20 cellular contexts compared by ENCODE assay signal in genomic region chr2:98294711-98295110, GRCh38. TPM values are rescaled to one million over a fixed set of nuclear protein-coding genes. Genes with fewer than 3 reads are reported as not detected.
DNase-seq lines count a peak whose midpoint lies in the region; ATAC-seq, FAIRE-seq and TF ChIP-seq lines count a peak whose summit lies in the region.
"Had no signal": no experiment of that assay in that cellular context is flagged by ENCODE, and none has a peak within 500 bp of the region (broad histone marks: within the 10 kb centered on the region; RNA-seq: fewer than 3 reads in every experiment).

No MANE protein-coding gene starts in this region.

- H3F3A ChIP-seq in neural progenitor cell (ENCODE audit: low read depth) = no peaks in the 10 kb centered on the region

- H3K79me2 ChIP-seq in HepG2 (ENCODE audit: insufficient read depth, low read length) (no peaks in the 10 kb centered on the region), neural progenitor cell (ENCODE audit: low read depth) (no peaks in the 10 kb centered on the region), mesendoderm (ENCODE audit: control insufficient read depth, insufficient read depth, low read length) (no peaks in the 10 kb centered on the region)

- TF ChIP-seq RAD21 in HepG2 (CRISPR knock-in tag; IDR thresholded peaks at IDR 0.05) = no peak

- H3K27ac Mint-ChIP-seq in neural progenitor cell = peak overlapping the region; percentile 1
- H3K27ac Mint-ChIP-seq in T-helper 2 cell treated with Interferon-gamma antibody and Interleukin-4, amounts not matched to agents 5 μg/mL and 100 μg/mL, for 36 hours = no peak overlapping the region
- H3K27ac Mint-ChIP-seq: CD4-positive, alpha-beta memory T cell; H9; HFFc6 had no signal

- H4K8ac ChIP-seq in mesendoderm (ENCODE audit: low read depth, low read length) = no peak overlapping the region

- H4K20me1 ChIP-seq in HepG2 (ENCODE audit: insufficient read depth, low read length) = no peaks in the 10 kb centered on the region
- H4K20me1 ChIP-seq in neural progenitor cell (ENCODE audit: low read depth) = no peaks in the 10 kb centered on the region
- H4K20me1 ChIP-seq: BLaER1 treated with 17β-estradiol and CSF1 and Interleukin-3, amounts not matched to agents 10 nM and 100 nM had no signal

- no peak for TF ChIP-seq POLR2A in HepG2 (IDR thresholded peaks at IDR 0.05; ENCODE audit: insufficient read depth in 1 of 2, low read depth in 2 of 2, low read length in 2 of 2)

- H3K4ac ChIP-seq in mesendoderm (ENCODE audit: low read depth, low read length) = no peak overlapping the region

- H3K4me2 ChIP-seq in HepG2 (ENCODE audit: low read depth, low read length) (peak overlapping the region; percentile 57), neural progenitor cell (no peak overlapping the region), mesendoderm (ENCODE audit: low read length) (no peak overlapping the region)

- no peak for ATAC-seq in HepG2
- ATAC-seq: GM12878 had no signal

- H3K27ac ChIP-seq in HepG2 (ENCODE audit: extremely low read length, insufficient read depth, low read length) (no peak overlapping the region), neural progenitor cell (no peak overlapping the region), mesendoderm (ENCODE audit: low read depth, low read length) (no peak overlapping the region)
- H3K27ac ChIP-seq: BLaER1 treated with 17β-estradiol and CSF1 and Interleukin-3, amounts not matched to agents 10 nM and 100 nM had no signal

- no peak overlapping the region for H3K56ac ChIP-seq in mesendoderm (ENCODE audit: low read length)

- H3K18ac ChIP-seq in mesendoderm (ENCODE audit: low read length) = no peak overlapping the region

- H2AK5ac ChIP-seq in mesendoderm (ENCODE audit: low read length) = no peak overlapping the region

- no peak for FAIRE-seq in HepG2 (lab: Jason Lieb, UNC)
- FAIRE-seq: GM12878 had no signal

- no peaks in the 10 kb centered on the region for H3K36me3 ChIP-seq in HepG2 (replicated peaks in 1 of 2; ENCODE audit: control insufficient read depth in 1 of 2, insufficient read depth in 2 of 2, low read length in 2 of 2)
- H3K36me3 ChIP-seq in neural progenitor cell = no peaks in the 10 kb centered on the region
- H3K36me3 ChIP-seq in mesendoderm (ENCODE audit: control insufficient read depth, insufficient read depth, low read length) = no peaks in the 10 kb centered on the region
- H3K36me3 ChIP-seq: BLaER1 treated with 17β-estradiol and CSF1 and Interleukin-3, amounts not matched to agents 10 nM and 100 nM; MG63 had no signal

- H3K4me3 Mint-ChIP-seq in neural progenitor cell = no peak overlapping the region
- no peak overlapping the region for H3K4me3 Mint-ChIP-seq in T-helper 2 cell treated with Interferon-gamma antibody and Interleukin-4, amounts not matched to agents 5 μg/mL and 100 μg/mL, for 36 hours
- H3K4me3 Mint-ChIP-seq: CD4-positive, alpha-beta memory T cell; H9; HFFc6 had no signal

- in situ Hi-C loops in HepG2 (cut with HindIII; ENCODE audit: extremely low pct_ligation_motif_present, low pct_unique_long_range_greater_than_20kb) = no loop called here

- no peak overlapping the region for H2BK15ac ChIP-seq in mesendoderm (replicated peaks; ENCODE audit: low read depth)

- H3K4me3 ChIP-seq in HepG2 (replicated peaks in 1 of 3; ENCODE audit: insufficient read depth in 1 of 3, low read depth in 2 of 3, low read length in 3 of 3) (0 out of 6 replicates have a peak overlapping the region, but pooled peaks of 2 of the 3 experiments have one; percentile 1 to 23), neural progenitor cell (no peak overlapping the region), mesendoderm (ENCODE audit: low read length) (no peak overlapping the region)
- H3K4me3 ChIP-seq: BLaER1 treated with 17β-estradiol and CSF1 and Interleukin-3, amounts not matched to agents 10 nM and 100 nM; GM12878; MG63 had no signal

- TF ChIP-seq CTCF in HepG2 (CRISPR knock-in tag; IDR thresholded peaks at IDR 0.05) (no peak), neural progenitor cell (IDR thresholded peaks at IDR 0.05) (no peak)

- H3K9me3 Mint-ChIP-seq in neural progenitor cell = peaks cover 2% of the 10 kb centered on the region
- peaks cover 18% of the 10 kb centered on the region for H3K9me3 Mint-ChIP-seq in T-helper 2 cell treated with Interferon-gamma antibody and Interleukin-4, amounts not matched to agents 5 μg/mL and 100 μg/mL, for 36 hours

- POLR2A ChIA-PET in HepG2 (lab: Yijun Ruan, JAX) = no interaction called here

- H3K4me1 ChIP-seq in HepG2 (ENCODE audit: insufficient read depth, low read length) (peaks cover 25% of the 10 kb centered on the region), neural progenitor cell (peaks cover 15% of the 10 kb centered on the region), mesendoderm (ENCODE audit: control insufficient read depth, low read depth, low read length) (no peaks in the 10 kb centered on the region)

- TF ChIP-seq EP300 in HepG2 (IDR thresholded peaks at IDR 0.05; ENCODE audit: low read depth in 2 of 2, low read length in 2 of 2) (no peak), HepG2 (CRISPR knock-in tag; IDR thresholded peaks at IDR 0.05; ENCODE audit: borderline replicate concordance) (no peak)

- no peak overlapping the region for H2AFZ ChIP-seq in HepG2 (ENCODE audit: low read length)
- H2AFZ ChIP-seq in neural progenitor cell (replicated peaks) = peak overlapping the region; percentile 81

- DNase-seq in dermis microvascular lymphatic vessel endothelial cell (ENCODE audit: low read depth in 2 of 2) = peak; percentile 63 to 79
- DNase-seq in HepG2 (ENCODE audit: low spot score) = no peak
- DNase-seq in neural progenitor cell (ENCODE audit: low spot score) = no peak
- no peak for DNase-seq in SKM-1 treated with dmso at 0.1 percent for 144 hours (lab: John Stamatoyannopoulos, UW; ENCODE audit: unreplicated experiment)
- no peak for DNase-seq in T-helper 2 cell treated with Interferon-gamma antibody and Interleukin-4, amounts not matched to agents 5 μg/mL and 100 μg/mL, for 36 hours (ENCODE audit: low spot score)
- no peak for DNase-seq in SIG-M5 (lab: John Stamatoyannopoulos, UW)
- DNase-seq in mesendoderm = no peak
- DNase-seq: CD4-positive, alpha-beta memory T cell; DND-41; H9; HFFc6; MG63; NCI-H1048; NCI-H1417 treated with DMSO at 0.1 percent for 48 hours; NCI-H187; NCI-H446; NCI-H526; RPMI8226 had no signal

- no peaks in the 10 kb centered on the region for H3K36me3 Mint-ChIP-seq in neural progenitor cell
- H3K36me3 Mint-ChIP-seq in T-helper 2 cell treated with Interferon-gamma antibody and Interleukin-4, amounts not matched to agents 5 μg/mL and 100 μg/mL, for 36 hours (ENCODE audit: low read depth) = no peaks in the 10 kb centered on the region

- CTCF ChIA-PET in HepG2 (lab: Yijun Ruan, JAX; ENCODE audit: low intra/inter-chr PET ratio, low total read pairs) = no interaction called here

- no TSS peak for BruUV-seq in HepG2 (replicated peaks; lab: Mats Ljungman, UMichigan)

- no peak overlapping the region for H4K5ac ChIP-seq in mesendoderm (ENCODE audit: low read length)

- H3K23ac ChIP-seq in mesendoderm (ENCODE audit: low read length) = no peak overlapping the region

- H3K4me1 Mint-ChIP-seq in neural progenitor cell = peaks cover 24% of the 10 kb centered on the region
- H3K4me1 Mint-ChIP-seq in T-helper 2 cell treated with Interferon-gamma antibody and Interleukin-4, amounts not matched to agents 5 μg/mL and 100 μg/mL, for 36 hours (ENCODE audit: low read depth) = no peaks in the 10 kb centered on the region
- H3K4me1 Mint-ChIP-seq: CD4-positive, alpha-beta memory T cell had no signal

- H3K9me3 ChIP-seq in HepG2 (ENCODE audit: low read length) (peaks cover 6% of the 10 kb centered on the region; the same call in 1 of the 2 replicates), neural progenitor cell (ENCODE audit: low read depth) (no peaks in the 10 kb centered on the region)
- H3K9me3 ChIP-seq: MG63 had no signal

- intact Hi-C loops in HepG2 (cut with micrococcal nuclease; ENCODE audit: unreplicated experiment) = loop anchor here (2.0 kb wide), 1 partner anchor 90 kb away; no protein-coding TSS in a partner anchor

- H2BK120ac ChIP-seq in mesendoderm (ENCODE audit: low read depth, low read length) = no peak overlapping the region

- no peaks in the 10 kb centered on the region for H3K79me1 ChIP-seq in mesendoderm (ENCODE audit: low read length)

- 9% methylated on average over 6 of the region's 6 CpGs for WGBS in HepG2 (ENCODE audit: low lambda C conversion rate)
- no CpG with 5 or more reads among the region's 6 CpGs for WGBS in mesendoderm (ENCODE audit: extremely low coverage, insufficient coverage, low lambda C conversion rate)

- peaks cover 10 to 20% of the 10 kb centered on the region in 2 experiments for H3K27me3 ChIP-seq in HepG2 (ENCODE audit: control insufficient read depth in 1 of 2, insufficient read depth in 2 of 2, low read length in 2 of 2)
- no peaks in the 10 kb centered on the region for H3K27me3 ChIP-seq in neural progenitor cell
- no peaks in the 10 kb centered on the region for H3K27me3 ChIP-seq in mesendoderm (ENCODE audit: insufficient read depth, low read length, poor library complexity)
- H3K27me3 ChIP-seq: BLaER1 treated with 17β-estradiol and CSF1 and Interleukin-3, amounts not matched to agents 10 nM and 100 nM; MG63 had no signal

- H2BK5ac ChIP-seq in mesendoderm (ENCODE audit: low read length) = no peak overlapping the region

- H3K9ac ChIP-seq in HepG2 (ENCODE audit: insufficient read depth, low read depth, low read length) (no peak overlapping the region), neural progenitor cell (no peak overlapping the region), mesendoderm (ENCODE audit: low read length) (no peak overlapping the region)
- H3K9ac ChIP-seq: BLaER1 treated with 17β-estradiol and CSF1 and Interleukin-3, amounts not matched to agents 10 nM and 100 nM had no signal

- H3K27me3 Mint-ChIP-seq in neural progenitor cell (ENCODE audit: insufficient read depth, low read depth) = peaks cover 5% of the 10 kb centered on the region
- H3K27me3 Mint-ChIP-seq in T-helper 2 cell treated with Interferon-gamma antibody and Interleukin-4, amounts not matched to agents 5 μg/mL and 100 μg/mL, for 36 hours (ENCODE audit: low read depth) = peaks cover 3% of the 10 kb centered on the region

RNA-seq across cellular contexts. Expression of gene CNGA3, which starts 51.5 kb away (rescaled TPM):
- total RNA-seq in dermis microvascular lymphatic vessel endothelial cell = under 0.01 TPM in 1 of 2 replicates, not detected in the other
- not detected in 2 replicates for total RNA-seq in HepG2 (2016; rRNA removed; fragmentation: Illumina TruSeq; extraction: Trizol)
- not detected in 2 replicates for total RNA-seq in HepG2 (2016; cell fraction: cytosol; rRNA removed; fragmentation: Illumina TruSeq; extraction: Trizol; ENCODE audit: low read depth)
- not detected in 2 replicates for total RNA-seq in HepG2 (2016; cell fraction: insoluble cytoplasmic fraction; rRNA removed; fragmentation: Illumina TruSeq; extraction: Trizol)
- total RNA-seq in HepG2 (2016; cell fraction: membrane; rRNA removed; fragmentation: Illumina TruSeq; extraction: Trizol) = not detected in 2 replicates
- not detected in 2 replicates for total RNA-seq in HepG2 (2016; cell fraction: nucleus; rRNA removed; fragmentation: Illumina TruSeq; extraction: Trizol)
- not detected in 2 replicates for polyA plus RNA-seq in HepG2 (2011; rRNA removed)
- polyA plus RNA-seq in HepG2 (2011; cell fraction: cytosol; rRNA removed) = not detected in 2 replicates
- not detected in 2 replicates for polyA plus RNA-seq in HepG2 (2011; cell fraction: nucleus; rRNA removed)
- polyA plus RNA-seq in HepG2 (2012) = not detected in 2 replicates
- polyA plus RNA-seq in HepG2 (2016; cell fraction: cytosol; fragmentation: Illumina TruSeq; extraction: Trizol; ENCODE audit: low read depth) = not detected in 2 replicates
- polyA plus RNA-seq in HepG2 (2016; cell fraction: insoluble cytoplasmic fraction; fragmentation: Illumina TruSeq; extraction: Trizol; ENCODE audit: low read depth) = not detected in 2 replicates
- polyA plus RNA-seq in HepG2 (2016; cell fraction: membrane; fragmentation: Illumina TruSeq; extraction: Trizol; ENCODE audit: low read depth) = not detected in 2 replicates
- polyA plus RNA-seq in HepG2 (2016; cell fraction: nucleus; fragmentation: Illumina TruSeq; extraction: Trizol; ENCODE audit: insufficient read depth, low read depth) = not detected in 2 replicates
- not detected in 2 replicates for polyA minus RNA-seq in HepG2 (2011; rRNA and poly(A)+ RNA removed; ENCODE audit: low replicate concordance)
- polyA minus RNA-seq in HepG2 (2011; cell fraction: cytosol; rRNA and poly(A)+ RNA removed) = not detected in 2 replicates
- polyA minus RNA-seq in HepG2 (2011; cell fraction: nucleus; rRNA and poly(A)+ RNA removed) = not detected in 2 replicates
- not detected in 2 replicates for total RNA-seq in neural progenitor cell (ENCODE audit: low replicate concordance)
- polyA plus RNA-seq in mesendoderm (2013, experiment 1 of 2) = 0.07 TPM
- 0.08 TPM for polyA plus RNA-seq in mesendoderm (2013, experiment 2 of 2)
- total RNA-seq: CD4-positive, alpha-beta memory T cell; GM12878; H9 had no signal
- polyA plus RNA-seq: CD4-positive, alpha-beta memory T cell; GM12878 had no signal

Comparison
In these comparisons a context has a peak if more than half of its experiments do, and no peak if none do; other contexts are left out.
1. DNase-seq: peak in dermis microvascular lymphatic vessel endothelial cell (2 of 2); none in HepG2 (single experiment), neural progenitor cell (single experiment), SKM-1 treated with dmso at 0.1 percent for 144 hours (single experiment), T-helper 2 cell treated with Interferon-gamma antibody and Interleukin-4, amounts not matched to agents 5 μg/mL and 100 μg/mL, for 36 hours (single experiment), SIG-M5 (single experiment) and mesendoderm (single experiment).
2. H3K4me3 ChIP-seq: peak in HepG2 (2 of 3); none in neural progenitor cell (single experiment) and mesendoderm (single experiment).